30 cellular contexts compared by ENCODE assay signal in the genomic region with DNA sequence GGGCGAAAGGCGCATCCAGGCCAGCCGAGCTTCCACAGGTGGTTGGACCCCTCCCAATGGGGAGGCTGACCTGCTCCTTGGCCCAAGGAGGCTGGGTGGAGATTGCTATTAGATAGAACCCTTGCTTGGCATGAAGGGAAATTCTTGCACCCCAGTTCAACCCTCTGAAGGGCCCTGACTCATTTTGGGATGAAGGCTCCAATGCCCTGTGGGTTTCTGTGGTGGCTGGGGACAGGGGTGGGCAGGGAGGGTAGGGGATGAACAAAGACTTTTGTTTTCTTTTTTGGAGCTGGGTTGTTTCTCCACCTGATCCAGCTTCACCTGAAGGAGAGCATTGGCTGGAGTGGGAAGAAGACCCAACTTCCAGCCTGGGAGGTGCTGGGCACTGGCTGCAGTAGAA. TPM values are rescaled to one million over a fixed set of nuclear protein-coding genes. Genes with fewer than 3 reads are reported as not detected.
DNase-seq lines count a peak whose midpoint lies in the region; ATAC-seq and TF ChIP-seq lines count a peak whose summit lies in the region.
"Had no signal": no experiment of that assay in that cellular context is flagged by ENCODE, and none has a peak within 500 bp of the region (broad histone marks: within the 10 kb centered on the region; RNA-seq: fewer than 3 reads in every experiment).

No MANE protein-coding gene starts in this region.

- CTCF ChIA-PET in activated CD4-positive, alpha-beta memory T cell treated with anti-CD3 and anti-CD28 coated beads for 36 hours (lab: Charles Lee) = interaction anchor here (1.2 to 9.2 kb wide), 4 partner anchors 9 to 19 kb away, joined by 5 to 135 read pairs (median 58); partner anchors contain the start of gene TBX21
- CTCF ChIA-PET in activated CD4-positive, alpha-beta memory T cell treated with anti-CD3 and anti-CD28 coated beads, Interleukin-2, amount 10 ng/mL, durations not matched to agents 7 days and 5 days (lab: Charles Lee) = interaction anchor here (1.1 to 7.3 kb wide), 4 partner anchors 13 to 19 kb away, joined by 3 to 99 read pairs (median 14); no protein-coding TSS in a partner anchor
- CTCF ChIA-PET in CD8-positive, alpha-beta T cell (lab: Charles Lee) = interaction anchor here (1.3 to 4.0 kb wide), 4 partner anchors 12 to 52 kb away, joined by 5 to 25 read pairs (median 6); no protein-coding TSS in a partner anchor

- peak; percentile 62 for DNase-seq in activated CD4-positive, alpha-beta memory T cell treated with anti-CD3 and anti-CD28 coated beads for 36 hours
- no peak for DNase-seq in activated CD4-positive, alpha-beta memory T cell treated with anti-CD3 and anti-CD28 coated beads, Interleukin-2, amount 10 ng/mL, durations not matched to agents 7 days and 5 days
- no peak for DNase-seq in CD8-positive, alpha-beta T cell
- no peak for DNase-seq in stimulated activated effector memory CD8-positive, alpha-beta T cell treated with anti-CD3 and anti-CD28 coated beads, Interleukin-12 subunit alpha, Interleukin-12 subunit beta, amount 100 ng/mL, for 72 hours (ENCODE audit: low spot score in 2 of 2)
- DNase-seq in erythroblast (lab: John Stamatoyannopoulos, UW) (no peak), AG08395 (ENCODE audit: low spot score) (no peak)
- DNase-seq: activated effector memory CD4-positive, alpha-beta T cell treated with Interleukin-2 at 50 U/mL for 16 hours; BE2C; Caco-2; cerebellar nuclear complex; dermis blood vessel endothelial cell; esophagus squamous epithelium; foreskin keratinocyte; H9; heart left ventricle; left ventricle myocardium inferior; mesendoderm; NCI-H1092; NCI-H187; NCI-H2171 treated with DMSO at 0.1 percent for 48 hours; NCI-H510A treated with DMSO at 0.1 percent for 48 hours; stomach; uterus had no signal

- H3K4me3 ChIP-seq in CD8-positive, alpha-beta T cell (ENCODE audit: low read depth, low read length) = no peak overlapping the region
- H3K4me3 ChIP-seq: esophagus squamous epithelium, heart left ventricle, K562, left ventricle myocardium inferior, skin epidermis, stomach, uterus had no signal

- intact Hi-C loops in activated CD4-positive, alpha-beta memory T cell treated with anti-CD3 and anti-CD28 coated beads for 36 hours (cut with micrococcal nuclease) = loop anchor here (10.0 kb wide), 1 partner anchor 108 kb away; the partner anchor contains the start of gene OSBPL7
- intact Hi-C loops in CD8-positive, alpha-beta T cell (cut with DNase I, micrococcal nuclease) = loop anchor here in 1 of 2 experiments (2.0 kb wide), 1 partner anchor 16 kb away; the partner anchor contains the start of gene TBX21

- H3K27me3 Mint-ChIP-seq in activated CD4-positive, alpha-beta memory T cell treated with anti-CD3 and anti-CD28 coated beads for 36 hours = no peaks in the 10 kb centered on the region
- peaks cover 14% of the 10 kb centered on the region for H3K27me3 Mint-ChIP-seq in activated CD4-positive, alpha-beta memory T cell treated with anti-CD3 and anti-CD28 coated beads, Interleukin-2, amount 10 ng/mL, durations not matched to agents 7 days and 5 days
- H3K27me3 Mint-ChIP-seq in CD8-positive, alpha-beta T cell (ENCODE audit: low read depth) = no peaks in the 10 kb centered on the region
- no peaks in the 10 kb centered on the region for H3K27me3 Mint-ChIP-seq in activated T-helper 17 cell treated with anti-CD3 and anti-CD28 coated beads, Interleukin-2, amount 50 U/mL, for 72 hours

- TF ChIP-seq POLR2A in erythroblast (IDR thresholded peaks at IDR 0.05; ENCODE audit: low read length) = no peak

- no peaks in the 10 kb centered on the region for H3K36me3 ChIP-seq in CD8-positive, alpha-beta T cell (ENCODE audit: insufficient read depth, low read length)
- H3K36me3 ChIP-seq: BE2C, uterus had no signal

- H3K9me3 Mint-ChIP-seq in activated CD4-positive, alpha-beta memory T cell treated with anti-CD3 and anti-CD28 coated beads for 36 hours = no peaks in the 10 kb centered on the region
- no peaks in the 10 kb centered on the region for H3K9me3 Mint-ChIP-seq in activated CD4-positive, alpha-beta memory T cell treated with anti-CD3 and anti-CD28 coated beads, Interleukin-2, amount 10 ng/mL, durations not matched to agents 7 days and 5 days
- H3K9me3 Mint-ChIP-seq in CD8-positive, alpha-beta T cell = no peaks in the 10 kb centered on the region
- no peaks in the 10 kb centered on the region for H3K9me3 Mint-ChIP-seq in activated T-helper 17 cell treated with anti-CD3 and anti-CD28 coated beads, Interleukin-2, amount 50 U/mL, for 72 hours
- H3K9me3 Mint-ChIP-seq in stimulated activated effector memory CD8-positive, alpha-beta T cell treated with anti-CD3 and anti-CD28 coated beads, Interleukin-12 subunit alpha, Interleukin-12 subunit beta, amount 100 ng/mL, for 72 hours = no peaks in the 10 kb centered on the region
- H3K9me3 Mint-ChIP-seq: H9 had no signal

- no peak for TF ChIP-seq CTCF in CD8-positive, alpha-beta T cell (IDR thresholded peaks at IDR 0.05)

- H3K27ac Mint-ChIP-seq in activated CD4-positive, alpha-beta memory T cell treated with anti-CD3 and anti-CD28 coated beads for 36 hours = peak overlapping the region; percentile 94
- no peak overlapping the region for H3K27ac Mint-ChIP-seq in activated CD4-positive, alpha-beta memory T cell treated with anti-CD3 and anti-CD28 coated beads, Interleukin-2, amount 10 ng/mL, durations not matched to agents 7 days and 5 days
- H3K27ac Mint-ChIP-seq in CD8-positive, alpha-beta T cell = peak overlapping the region; percentile 55
- H3K27ac Mint-ChIP-seq in activated T-helper 17 cell treated with anti-CD3 and anti-CD28 coated beads, Interleukin-2, amount 50 U/mL, for 72 hours = peak overlapping the region; percentile 98
- peak overlapping the region; percentile 97 for H3K27ac Mint-ChIP-seq in stimulated activated effector memory CD8-positive, alpha-beta T cell treated with anti-CD3 and anti-CD28 coated beads, Interleukin-12 subunit alpha, Interleukin-12 subunit beta, amount 100 ng/mL, for 72 hours
- H3K27ac Mint-ChIP-seq: brain, H9 had no signal

- peaks cover 86% of the 10 kb centered on the region for H3K4me1 ChIP-seq in CD8-positive, alpha-beta T cell (ENCODE audit: insufficient read depth, low read length)
- H3K4me1 ChIP-seq: foreskin keratinocyte, uterus had no signal

- H3K36me3 Mint-ChIP-seq in activated CD4-positive, alpha-beta memory T cell treated with anti-CD3 and anti-CD28 coated beads for 36 hours = no peaks in the 10 kb centered on the region
- H3K36me3 Mint-ChIP-seq in activated CD4-positive, alpha-beta memory T cell treated with anti-CD3 and anti-CD28 coated beads, Interleukin-2, amount 10 ng/mL, durations not matched to agents 7 days and 5 days (ENCODE audit: low read depth) = no peaks in the 10 kb centered on the region
- H3K36me3 Mint-ChIP-seq in CD8-positive, alpha-beta T cell = no peaks in the 10 kb centered on the region
- peaks cover 6% of the 10 kb centered on the region for H3K36me3 Mint-ChIP-seq in activated T-helper 17 cell treated with anti-CD3 and anti-CD28 coated beads, Interleukin-2, amount 50 U/mL, for 72 hours (ENCODE audit: low read depth)
- peaks cover 37% of the 10 kb centered on the region for H3K36me3 Mint-ChIP-seq in stimulated activated effector memory CD8-positive, alpha-beta T cell treated with anti-CD3 and anti-CD28 coated beads, Interleukin-12 subunit alpha, Interleukin-12 subunit beta, amount 100 ng/mL, for 72 hours
- H3K36me3 Mint-ChIP-seq: brain had no signal

- POLR2A ChIA-PET in activated CD4-positive, alpha-beta memory T cell treated with anti-CD3 and anti-CD28 coated beads for 36 hours (lab: Charles Lee) = interaction anchor here (6.3 kb wide), 1 partner anchor 13 kb away, joined by 111 read pairs; no protein-coding TSS in a partner anchor
- POLR2A ChIA-PET in activated CD4-positive, alpha-beta memory T cell treated with anti-CD3 and anti-CD28 coated beads, Interleukin-2, amount 10 ng/mL, durations not matched to agents 7 days and 5 days (lab: Charles Lee) = interaction anchor here (1.6 to 8.5 kb wide), 4 partner anchors 12 to 26 kb away, joined by 4 to 210 read pairs (median 22); partner anchors contain the start of gene TBX21
- POLR2A ChIA-PET in CD8-positive, alpha-beta T cell (lab: Charles Lee) = interaction anchor here (1.8 kb wide), 1 partner anchor 16 kb away, joined by 9 read pairs; the partner anchor contains the start of gene TBX21

- H3K27ac ChIP-seq in CD8-positive, alpha-beta T cell (ENCODE audit: low read depth, low read length) = no peak overlapping the region
- H3K27ac ChIP-seq: esophagus squamous epithelium, foreskin keratinocyte, heart left ventricle, left ventricle myocardium inferior, skin epidermis, stomach, uterus had no signal

- peak overlapping the region; percentile 72 for H3K4me3 Mint-ChIP-seq in activated CD4-positive, alpha-beta memory T cell treated with anti-CD3 and anti-CD28 coated beads for 36 hours
- H3K4me3 Mint-ChIP-seq in activated CD4-positive, alpha-beta memory T cell treated with anti-CD3 and anti-CD28 coated beads, Interleukin-2, amount 10 ng/mL, durations not matched to agents 7 days and 5 days = no peak overlapping the region
- H3K4me3 Mint-ChIP-seq in CD8-positive, alpha-beta T cell = no peak overlapping the region
- peak overlapping the region; percentile 84 for H3K4me3 Mint-ChIP-seq in activated T-helper 17 cell treated with anti-CD3 and anti-CD28 coated beads, Interleukin-2, amount 50 U/mL, for 72 hours
- peak overlapping the region; percentile 77 for H3K4me3 Mint-ChIP-seq in stimulated activated effector memory CD8-positive, alpha-beta T cell treated with anti-CD3 and anti-CD28 coated beads, Interleukin-12 subunit alpha, Interleukin-12 subunit beta, amount 100 ng/mL, for 72 hours
- H3K4me3 Mint-ChIP-seq: brain had no signal

- ATAC-seq in CD8-positive, alpha-beta T cell = no peak
- ATAC-seq in activated T-helper 17 cell treated with anti-CD3 and anti-CD28 coated beads, Interleukin-2, amount 50 U/mL, for 72 hours (replicated peaks) = no peak
- ATAC-seq in stimulated activated effector memory CD8-positive, alpha-beta T cell treated with anti-CD3 and anti-CD28 coated beads, Interleukin-12 subunit alpha, Interleukin-12 subunit beta, amount 100 ng/mL, for 72 hours = no peak
- no peak for ATAC-seq in HG03097 (IDR thresholded peaks at IDR 0.05; ENCODE audit: low FRiP score, unreplicated experiment)
- ATAC-seq: foreskin keratinocyte, heart left ventricle, K562 had no signal

- H3K4me1 Mint-ChIP-seq in activated CD4-positive, alpha-beta memory T cell treated with anti-CD3 and anti-CD28 coated beads for 36 hours (ENCODE audit: low read depth) = peaks cover 90% of the 10 kb centered on the region
- peaks cover 91% of the 10 kb centered on the region for H3K4me1 Mint-ChIP-seq in activated CD4-positive, alpha-beta memory T cell treated with anti-CD3 and anti-CD28 coated beads, Interleukin-2, amount 10 ng/mL, durations not matched to agents 7 days and 5 days
- H3K4me1 Mint-ChIP-seq in CD8-positive, alpha-beta T cell (ENCODE audit: low read depth) = peaks cover 88% of the 10 kb centered on the region
- H3K4me1 Mint-ChIP-seq in activated T-helper 17 cell treated with anti-CD3 and anti-CD28 coated beads, Interleukin-2, amount 50 U/mL, for 72 hours = peaks cover 51% of the 10 kb centered on the region
- H3K4me1 Mint-ChIP-seq in stimulated activated effector memory CD8-positive, alpha-beta T cell treated with anti-CD3 and anti-CD28 coated beads, Interleukin-12 subunit alpha, Interleukin-12 subunit beta, amount 100 ng/mL, for 72 hours = peaks cover 97% of the 10 kb centered on the region

- no peaks in the 10 kb centered on the region for H3K27me3 ChIP-seq in CD8-positive, alpha-beta T cell (ENCODE audit: insufficient read depth, low read length)
- H3K27me3 ChIP-seq: BE2C had no signal

- H3K9me3 ChIP-seq in CD8-positive, alpha-beta T cell (ENCODE audit: low read length) = no peaks in the 10 kb centered on the region
- H3K9me3 ChIP-seq: BE2C, Caco-2, esophagus squamous epithelium, heart left ventricle, left ventricle myocardium inferior, stomach, uterus had no signal

RNA-seq across cellular contexts. Expression of gene TBX21, which starts 16.7 kb away (rescaled TPM):
- 10 to 100 TPM; 57.7 to 58.2 TPM for total RNA-seq in activated CD4-positive, alpha-beta memory T cell treated with anti-CD3 and anti-CD28 coated beads for 36 hours
- total RNA-seq in activated CD4-positive, alpha-beta memory T cell treated with anti-CD3 and anti-CD28 coated beads, Interleukin-2, amount 10 ng/mL, durations not matched to agents 7 days and 5 days = 10 to 100 TPM; 58.3 to 61.1 TPM
- total RNA-seq in CD8-positive, alpha-beta T cell = 10 to 100 TPM; 37.0 to 39.1 TPM
- 10 to 100 TPM; 19.9 to 30.5 TPM for total RNA-seq in activated T-helper 17 cell treated with anti-CD3 and anti-CD28 coated beads, Interleukin-2, amount 50 U/mL, for 72 hours
- total RNA-seq: Caco-2, dermis blood vessel endothelial cell, foreskin keratinocyte, G401, H9, RPMI7951 had no signal

RNA-seq across cellular contexts. Expression of gene TBKBP1, which starts 22.4 kb away (rescaled TPM):
- 10 to 100 TPM; 11.3 to 13.0 TPM for total RNA-seq in activated CD4-positive, alpha-beta memory T cell treated with anti-CD3 and anti-CD28 coated beads for 36 hours
- total RNA-seq in activated CD4-positive, alpha-beta memory T cell treated with anti-CD3 and anti-CD28 coated beads, Interleukin-2, amount 10 ng/mL, durations not matched to agents 7 days and 5 days = 1 to 10 TPM; 7.0 TPM
- 1 to 10 TPM; 5.2 TPM for total RNA-seq in CD8-positive, alpha-beta T cell
- 10 to 100 TPM in 1 of 2 donors, 1 to 10 TPM in 1; 6.3 to 10.2 TPM for total RNA-seq in activated T-helper 17 cell treated with anti-CD3 and anti-CD28 coated beads, Interleukin-2, amount 50 U/mL, for 72 hours

Comparison
In these comparisons a context has a peak if more than half of its experiments do, and no peak if none do; other contexts are left out.
1. H3K4me3 Mint-ChIP-seq: peak in activated CD4-positive, alpha-beta memory T cell treated with anti-CD3 and anti-CD28 coated beads for 36 hours (single experiment), activated T-helper 17 cell treated with anti-CD3 and anti-CD28 coated beads, Interleukin-2, amount 50 U/mL, for 72 hours (single experiment) and stimulated activated effector memory CD8-positive, alpha-beta T cell treated with anti-CD3 and anti-CD28 coated beads, Interleukin-12 subunit alpha, Interleukin-12 subunit beta, amount 100 ng/mL, for 72 hours (single experiment); none in activated CD4-positive, alpha-beta memory T cell treated with anti-CD3 and anti-CD28 coated beads, Interleukin-2, amount 10 ng/mL, durations not matched to agents 7 days and 5 days (single experiment) and CD8-positive, alpha-beta T cell (single experiment).